1 cellular context compared by ENCODE assay signal in genomic region chr4:155371432-155372043, GRCh38.
TF ChIP-seq lines count a peak whose summit lies in the region.

No MANE protein-coding gene starts in this region.

TF ChIP-seq in HepG2, 621 proteins besides CTCF, POLR2A, EP300 and RAD21 (continued from another document):
- TF ChIP-seq ARID5B (CRISPR knock-in tag; IDR thresholded peaks at IDR 0.05) (no peak), MATR3 (CRISPR knock-in tag; IDR thresholded peaks at IDR 0.05) (no peak), MYC (CRISPR knock-in tag; IDR thresholded peaks at IDR 0.05; ENCODE audit: borderline replicate concordance) (no peak), ZNF83 (CRISPR knock-in tag; IDR thresholded peaks at IDR 0.05; ENCODE audit: borderline replicate concordance) (no peak), ZGPAT (CRISPR knock-in tag; IDR thresholded peaks at IDR 0.05) (no peak), THAP9 (CRISPR knock-in tag; IDR thresholded peaks at IDR 0.05; ENCODE audit: borderline replicate concordance) (no peak), ZNF670 (CRISPR knock-in tag; IDR thresholded peaks at IDR 0.05; ENCODE audit: borderline replicate concordance) (no peak), STAG1 (CRISPR knock-in tag; IDR thresholded peaks at IDR 0.05) (peak; percentile 24), ZNF18 (CRISPR knock-in tag; IDR thresholded peaks at IDR 0.05; ENCODE audit: insufficient replicate concordance) (no peak), ZNF709 (CRISPR knock-in tag; IDR thresholded peaks at IDR 0.05) (no peak)
